15 cellular contexts compared by ENCODE assay signal in the genomic region with DNA sequence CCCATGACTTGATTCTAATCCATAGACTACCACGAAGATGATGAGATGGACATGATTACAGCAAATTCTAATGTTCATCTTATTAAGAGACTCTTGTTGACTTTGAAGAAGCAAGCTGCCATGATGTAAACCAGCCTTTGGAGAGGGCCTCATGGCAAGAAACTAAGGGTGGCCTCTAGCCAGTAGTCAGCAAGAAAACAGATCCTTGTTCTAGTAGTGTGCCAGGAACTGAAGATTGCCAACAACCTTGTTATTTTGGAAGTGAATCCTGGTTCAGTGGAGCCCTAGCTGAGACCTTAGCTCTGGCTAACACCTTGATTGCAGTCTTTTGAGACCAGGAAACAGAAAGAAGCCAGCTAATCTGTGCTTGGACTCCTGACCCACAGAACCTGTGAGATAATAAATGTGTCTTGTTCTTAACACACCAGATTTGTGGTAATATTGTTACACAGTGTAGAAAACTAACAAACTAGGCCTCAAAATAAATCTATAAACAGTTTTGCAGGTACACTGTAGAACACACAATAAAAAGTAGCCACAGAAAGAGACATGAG. TPM values are rescaled to one million over a fixed set of nuclear protein-coding genes. Genes with fewer than 3 reads are reported as not detected.
A peak's percentile ranks its signal among the peaks of the same experiment; 100 is the strongest.
DNase-seq lines count a peak whose midpoint lies in the region; ATAC-seq and TF ChIP-seq lines count a peak whose summit lies in the region.
"Had no signal": no experiment of that assay in that cellular context is flagged by ENCODE, and none has a peak within 500 bp of the region (broad histone marks: within the 10 kb centered on the region; RNA-seq: fewer than 3 reads in every experiment).

No MANE protein-coding gene starts in this region.

- H3K4me1 ChIP-seq in left ventricle myocardium inferior = peaks cover 9% of the 10 kb centered on the region
- no peaks in the 10 kb centered on the region for H3K4me1 ChIP-seq in hepatocyte (ENCODE audit: insufficient read depth)
- H3K4me1 ChIP-seq in rectal smooth muscle tissue (ENCODE audit: control insufficient read depth, insufficient read depth, low read length) = peaks cover 10% of the 10 kb centered on the region
- no peaks in the 10 kb centered on the region for H3K4me1 ChIP-seq in CD4-positive, alpha-beta memory T cell (ENCODE audit: insufficient read depth, low read length)
- H3K4me1 ChIP-seq: BLaER1 treated with 17β-estradiol and CSF1 and Interleukin-3, amounts not matched to agents 10 nM and 100 nM had no signal

- H3K36me3 Mint-ChIP-seq in stimulated activated memory B cell treated with anti-CD40 and anti-IgM and Interleukin-4, amounts not matched to agents 10 μg/mL and 1 μg/mL and 100 μg/mL, for 72 hours = peaks cover 13% of the 10 kb centered on the region
- H3K36me3 Mint-ChIP-seq in CD4-positive, alpha-beta memory T cell = peaks cover 17 to 24% of the 10 kb centered on the region in 2 donors

- H3K4me1 Mint-ChIP-seq in stimulated activated memory B cell treated with anti-CD40 and anti-IgM and Interleukin-4, amounts not matched to agents 10 μg/mL and 1 μg/mL and 100 μg/mL, for 72 hours = peaks cover 5% of the 10 kb centered on the region
- H3K4me1 Mint-ChIP-seq in CD4-positive, alpha-beta memory T cell = peaks cover 0 to 4% (median 0%) of the 10 kb centered on the region in 4 donors
- H3K4me1 Mint-ChIP-seq: GM23338 had no signal

- H3K36me3 ChIP-seq in left ventricle myocardium inferior = peaks cover under 1% of the 10 kb centered on the region
- H3K36me3 ChIP-seq in hepatocyte (replicated peaks; ENCODE audit: insufficient read depth, low read depth) = no peaks in the 10 kb centered on the region
- H3K36me3 ChIP-seq in rectal smooth muscle tissue (ENCODE audit: control insufficient read depth, insufficient read depth, low read length) = no peaks in the 10 kb centered on the region
- H3K36me3 ChIP-seq in CD4-positive, alpha-beta memory T cell (ENCODE audit: insufficient read depth, low read length) = no peaks in the 10 kb centered on the region

- H3K4me2 ChIP-seq in hepatocyte = no peak overlapping the region
- H3K4me2 ChIP-seq: BLaER1 treated with 17β-estradiol and CSF1 and Interleukin-3, amounts not matched to agents 10 nM and 100 nM; GM23338 had no signal

- TF ChIP-seq CTCF in left ventricle myocardium inferior (IDR thresholded peaks at IDR 0.05; ENCODE audit: borderline replicate concordance) (no peak), hepatocyte (IDR thresholded peaks at IDR 0.05; ENCODE audit: poor library complexity) (no peak)

- peak; percentile 38 for ATAC-seq in left ventricle myocardium superior
- no peak for ATAC-seq in stimulated activated memory B cell treated with anti-CD40 and anti-IgM and Interleukin-4, amounts not matched to agents 10 μg/mL and 1 μg/mL and 100 μg/mL, for 72 hours
- ATAC-seq: GM23338, HCT116 had no signal

- H3K27me3 ChIP-seq in left ventricle myocardium inferior (ENCODE audit: low read depth) (no peaks in the 10 kb centered on the region), hepatocyte (no peaks in the 10 kb centered on the region), rectal smooth muscle tissue (ENCODE audit: control insufficient read depth, insufficient read depth, low read length) (no peaks in the 10 kb centered on the region)
- no peaks in the 10 kb centered on the region for H3K27me3 ChIP-seq in CD4-positive, alpha-beta memory T cell (ENCODE audit: insufficient read depth, low read length)
- H3K27me3 ChIP-seq: BLaER1 treated with 17β-estradiol and CSF1 and Interleukin-3, amounts not matched to agents 10 nM and 100 nM had no signal

- DNase-seq in left ventricle myocardium superior (no peak), left ventricle myocardium inferior (no peak), hepatocyte (ENCODE audit: low spot score) (no peak), Kasumi-1 (lab: John Stamatoyannopoulos, UW) (no peak)
- DNase-seq in CD4-positive, alpha-beta memory T cell = no peak
- DNase-seq: DND-41, NCI-H1417 treated with DMSO at 0.1 percent for 48 hours, NCI-H1930, OCI-M1 had no signal

- WGBS in hepatocyte (ENCODE audit: low lambda C conversion rate, missing lambda C conversion rate) = 96% methylated on average over 1 of the region's 1 CpG

- H2AFZ ChIP-seq in hepatocyte = no peak overlapping the region
- H2AFZ ChIP-seq: GM23338 had no signal

- H3K27ac Mint-ChIP-seq in stimulated activated memory B cell treated with anti-CD40 and anti-IgM and Interleukin-4, amounts not matched to agents 10 μg/mL and 1 μg/mL and 100 μg/mL, for 72 hours = no peak overlapping the region
- H3K27ac Mint-ChIP-seq in CD4-positive, alpha-beta memory T cell = peak overlapping the region in 1 of 7 donors; percentile 13
- H3K27ac Mint-ChIP-seq: GM23338 had no signal

- H3K9me3 Mint-ChIP-seq in stimulated activated memory B cell treated with anti-CD40 and anti-IgM and Interleukin-4, amounts not matched to agents 10 μg/mL and 1 μg/mL and 100 μg/mL, for 72 hours = no peaks in the 10 kb centered on the region
- H3K9me3 Mint-ChIP-seq in CD4-positive, alpha-beta memory T cell = no peaks in the 10 kb centered on the region
- H3K9me3 Mint-ChIP-seq: GM23338 had no signal

- CTCF ChIA-PET in CD4-positive, alpha-beta memory T cell (lab: Charles Lee; ENCODE audit: partially characterized antibody) = no interaction called here

- POLR2A ChIA-PET in CD4-positive, alpha-beta memory T cell (lab: Charles Lee; ENCODE audit: partially characterized antibody) = no interaction called here

- H3K27me3 Mint-ChIP-seq in stimulated activated memory B cell treated with anti-CD40 and anti-IgM and Interleukin-4, amounts not matched to agents 10 μg/mL and 1 μg/mL and 100 μg/mL, for 72 hours = no peaks in the 10 kb centered on the region
- no peaks in the 10 kb centered on the region for H3K27me3 Mint-ChIP-seq in CD4-positive, alpha-beta memory T cell

- H3K27ac ChIP-seq in left ventricle myocardium inferior (replicated peaks) (no peak overlapping the region), hepatocyte (peak overlapping the region; percentile 26), rectal smooth muscle tissue (ENCODE audit: low read depth, low read length) (peak overlapping the region; percentile 48)
- no peak overlapping the region for H3K27ac ChIP-seq in CD4-positive, alpha-beta memory T cell (ENCODE audit: low read depth, low read length)
- H3K27ac ChIP-seq: BLaER1 treated with 17β-estradiol and CSF1 and Interleukin-3, amounts not matched to agents 10 nM and 100 nM; RWPE1 had no signal

- peaks cover 2% of the 10 kb centered on the region for H3K79me2 ChIP-seq in hepatocyte

- no peaks in the 10 kb centered on the region for H3K9me2 ChIP-seq in hepatocyte (replicated peaks; ENCODE audit: insufficient read depth)

- no peak overlapping the region for H3K9ac ChIP-seq in rectal smooth muscle tissue (ENCODE audit: low read length)
- H3K9ac ChIP-seq: BLaER1 treated with 17β-estradiol and CSF1 and Interleukin-3, amounts not matched to agents 10 nM and 100 nM had no signal

- H3K9me3 ChIP-seq in left ventricle myocardium inferior (replicated peaks) = no peaks in the 10 kb centered on the region
- H3K9me3 ChIP-seq in hepatocyte (ENCODE audit: low read depth) = no peaks in the 10 kb centered on the region
- no peaks in the 10 kb centered on the region for H3K9me3 ChIP-seq in CD4-positive, alpha-beta memory T cell (ENCODE audit: control insufficient read depth in 1 of 2, low read length in 2 of 2)
- H3K9me3 ChIP-seq: BLaER1 treated with 17β-estradiol and CSF1 and Interleukin-3, amounts not matched to agents 10 nM and 100 nM had no signal

- no peak overlapping the region for H3K4me3 Mint-ChIP-seq in stimulated activated memory B cell treated with anti-CD40 and anti-IgM and Interleukin-4, amounts not matched to agents 10 μg/mL and 1 μg/mL and 100 μg/mL, for 72 hours
- no peak overlapping the region for H3K4me3 Mint-ChIP-seq in CD4-positive, alpha-beta memory T cell
- H3K4me3 Mint-ChIP-seq: GM23338 had no signal

- intact Hi-C loops in left ventricle myocardium superior (cut with micrococcal nuclease) = no loop called here
- intact Hi-C loops in left ventricle myocardium inferior (cut with micrococcal nuclease) = no loop called here
- intact Hi-C loops in CD4-positive, alpha-beta memory T cell (cut with micrococcal nuclease) = no loop called here

- H4K20me1 ChIP-seq in hepatocyte (ENCODE audit: insufficient read depth, poor library complexity, severe bottlenecking) = no peaks in the 10 kb centered on the region
- H4K20me1 ChIP-seq: BLaER1 treated with 17β-estradiol and CSF1 and Interleukin-3, amounts not matched to agents 10 nM and 100 nM had no signal

- no peak overlapping the region for H3K4me3 ChIP-seq in left ventricle myocardium inferior
- H3K4me3 ChIP-seq in hepatocyte = no peak overlapping the region
- no peak overlapping the region for H3K4me3 ChIP-seq in rectal smooth muscle tissue (ENCODE audit: low read length)
- H3K4me3 ChIP-seq in CD4-positive, alpha-beta memory T cell (ENCODE audit: low read length in 2 of 2) = no peak overlapping the region
- H3K4me3 ChIP-seq: BLaER1 treated with 17β-estradiol and CSF1 and Interleukin-3, amounts not matched to agents 10 nM and 100 nM; GM23338 had no signal

RNA-seq across cellular contexts. Expression of gene PHOSPHO2, which starts 10.0 kb away (rescaled TPM):
- total RNA-seq in left ventricle myocardium superior (3.4 TPM), left ventricle myocardium inferior (3.2 TPM), hepatocyte (7.2 and 8.1 TPM in 2 replicates)
- 8.5 and 8.7 TPM in 2 replicates for polyA plus RNA-seq in hepatocyte
- total RNA-seq in CD4-positive, alpha-beta memory T cell = 1 to 10 TPM; 7.2 to 7.4 TPM
- polyA plus RNA-seq in CD4-positive, alpha-beta memory T cell = 1 to 10 TPM; 2.9 to 7.2 TPM

RNA-seq across cellular contexts. Expression of gene CFAP210, which starts 10.0 kb away (rescaled TPM):
- not detected for total RNA-seq in left ventricle myocardium superior
- total RNA-seq in left ventricle myocardium inferior = not detected
- 0.12 TPM in 1 of 2 replicates, not detected in the other for total RNA-seq in hepatocyte
- polyA plus RNA-seq in hepatocyte = 0.13 and 0.30 TPM in 2 replicates
- not detected for total RNA-seq in CD4-positive, alpha-beta memory T cell
- not detected for polyA plus RNA-seq in CD4-positive, alpha-beta memory T cell
- total RNA-seq: GM23338 had no signal

RNA-seq across cellular contexts. Expression of gene KLHL23, which starts 29.4 kb away (rescaled TPM):
- total RNA-seq in left ventricle myocardium superior = 23.0 TPM
- 10.4 TPM for total RNA-seq in left ventricle myocardium inferior
- 12.9 and 16.1 TPM in 2 replicates for total RNA-seq in hepatocyte
- polyA plus RNA-seq in hepatocyte = 5.8 and 6.9 TPM in 2 replicates
- total RNA-seq in CD4-positive, alpha-beta memory T cell = 1 to 10 TPM; 1.0 to 2.0 TPM
- 1 to 10 TPM in 1 of 2 donors, under 1 TPM in 1; 0.98 to 1.3 TPM for polyA plus RNA-seq in CD4-positive, alpha-beta memory T cell

Comparison
In these comparisons a context has a peak if more than half of its experiments do, and no peak if none do; other contexts are left out.
1. H3K27ac ChIP-seq: peak in hepatocyte (single experiment) and rectal smooth muscle tissue (single experiment); none in left ventricle myocardium inferior (single experiment) and CD4-positive, alpha-beta memory T cell (single experiment).